Comparison of ENCODE assay signal across 14 cellular contexts in the genomic region with DNA sequence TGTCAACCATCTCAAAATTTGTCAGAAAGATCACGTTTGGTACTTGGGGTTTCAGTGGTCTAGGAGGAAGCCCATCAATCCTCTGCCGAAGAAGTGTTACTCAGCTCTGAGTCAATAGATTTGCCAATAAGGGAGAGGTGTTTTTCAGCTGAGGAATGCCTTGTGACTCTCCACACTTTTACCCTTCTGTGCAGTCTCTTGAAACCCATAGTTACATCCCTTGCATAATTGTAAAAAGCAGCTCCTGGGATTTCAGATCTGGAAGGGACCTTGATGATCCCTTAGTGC. TPM values are rescaled to one million over a fixed set of nuclear protein-coding genes. Genes with fewer than 3 reads are reported as not detected.
A peak's percentile ranks its signal among the peaks of the same experiment; 100 is the strongest.
DNase-seq lines count a peak whose midpoint lies in the region; ATAC-seq and TF ChIP-seq lines count a peak whose summit lies in the region.
"Had no signal": no experiment of that assay in that cellular context is flagged by ENCODE, and none has a peak within 500 bp of the region (broad histone marks: within the 10 kb centered on the region; RNA-seq: fewer than 3 reads in every experiment).

No MANE protein-coding gene starts in this region.

- peaks cover 3% of the 10 kb centered on the region for H3F3A ChIP-seq in smooth muscle cell (ENCODE audit: low read depth)

- WGBS in smooth muscle cell (ENCODE audit: low lambda C conversion rate): 37% methylated on average over 2 of the region's 2 CpGs
- WGBS in transverse colon (ENCODE audit: low coverage in 1 of 2), 2 donors: 50 to 62% methylated on average over 1 to 2 of the region's 2 CpGs

- H3K9me2 ChIP-seq in HCT116 (ENCODE audit: insufficient read depth): no peaks in the 10 kb centered on the region

- H2AFZ ChIP-seq in HCT116 (ENCODE audit: low read depth, low read length, poor library complexity, severe bottlenecking) (no peak overlapping the region), smooth muscle cell (ENCODE audit: low read depth) (no peak overlapping the region)

- RAD21 ChIA-PET in HCT116 (lab: Charles Lee; ENCODE audit: low non-redundant PET in 1 of 2, low total read pairs in 2 of 2, uncharacterized antibody in 2 of 2, unreplicated experiment in 2 of 2): interaction anchor here in 1 of 2 experiments (0.6 kb wide), 1 partner anchor 224 kb away, joined by 3 read pairs; no protein-coding TSS in a partner anchor

- TF ChIP-seq EP300 in transverse colon (IDR thresholded peaks at IDR 0.05; ENCODE audit: low read depth): no peak

- no peaks in the 10 kb centered on the region for H3K36me3 ChIP-seq in HCT116 (ENCODE audit: control insufficient read depth in 1 of 2, insufficient read depth in 2 of 2, low read length in 2 of 2)
- no peaks in the 10 kb centered on the region for H3K36me3 ChIP-seq in Panc1 (ENCODE audit: control insufficient read depth, insufficient read depth, low read length)
- no peaks in the 10 kb centered on the region for H3K36me3 ChIP-seq in smooth muscle cell (ENCODE audit: low read depth)
- no peaks in the 10 kb centered on the region for H3K36me3 ChIP-seq in transverse colon
- H3K36me3 ChIP-seq: HAP-1 had no signal

- BruUV-seq in HCT116 (replicated peaks; lab: Mats Ljungman, UMichigan) (no TSS peak), Panc1 (replicated peaks; lab: Mats Ljungman, UMichigan) (no TSS peak)

- no peak for TF ChIP-seq RAD21 in HCT116 (IDR thresholded peaks at IDR 0.05; ENCODE audit: low read depth)

- in situ Hi-C loops in Panc1 (cut with HindIII; ENCODE audit: low pct_unique_long_range_greater_than_20kb, low sequenced_read_pairs) (no loop called here), transverse colon (cut with MboI; ENCODE audit: low pct_ligation_motif_present in 1 of 4, low pct_unique_long_range_greater_than_20kb in 1 of 4, low sequenced_read_pairs in 3 of 4) (no loop called here)

- CTCF ChIA-PET in HCT116 (lab: Charles Lee): no interaction called here
- CTCF ChIA-PET in Panc1 (lab: Charles Lee): no interaction called here

- H3K27me3 ChIP-seq in HCT116 (ENCODE audit: insufficient read depth, low read length) (no peaks in the 10 kb centered on the region), Panc1 (ENCODE audit: control insufficient read depth, insufficient read depth, low read length) (no peaks in the 10 kb centered on the region), smooth muscle cell (ENCODE audit: low read depth) (no peaks in the 10 kb centered on the region), transverse colon (no peaks in the 10 kb centered on the region)
- H3K27me3 ChIP-seq: stomach had no signal

- H3K9ac ChIP-seq in HCT116 (ENCODE audit: low read length) (peak overlapping the region; percentile 26), smooth muscle cell (ENCODE audit: low read depth) (peak overlapping the region; percentile 58)

- DNase-seq in HCT116 (ENCODE audit: low read depth, low spot score): peak; percentile 66
- DNase-seq in Panc1 (ENCODE audit: low read depth, low spot score): peak; percentile 64
- DNase-seq in epithelial cell of prostate (ENCODE audit: low read depth, low spot score): peak; percentile 54
- DNase-seq in smooth muscle cell (lab: John Stamatoyannopoulos, UW; ENCODE audit: unreplicated experiment): no peak
- no peak for DNase-seq in Kasumi-1 (lab: John Stamatoyannopoulos, UW)
- DNase-seq in NCI-H1105 (lab: John Stamatoyannopoulos, UW): no peak
- DNase-seq in transverse colon: no peak
- DNase-seq: activated CD4-positive, alpha-beta memory T cell treated with anti-CD3 and anti-CD28 coated beads for 36 hours; DMS79 treated with DMSO at 0.1 percent for 48 hours; NCI-H2029 treated with DMSO at 0.1 percent for 48 hours; SHP77; stimulated activated CD4-positive, alpha-beta T cell treated with anti-CD3 and anti-CD28 coated beads, Interleukin-15, amount 100 ng/mL, for 24 hours; stomach had no signal

- intact Hi-C loops in HCT116 (cut with micrococcal nuclease): loop anchor here (10.0 kb wide), 1 partner anchor 244 kb away; a partner anchor contains a TSS
- intact Hi-C loops in Panc1 (cut with micrococcal nuclease; ENCODE audit: unreplicated experiment): no loop called here
- intact Hi-C loops in transverse colon (cut with DNase I; ENCODE audit: low total_unique reads): no loop called here

- H4K20me1 ChIP-seq in HCT116 (ENCODE audit: insufficient read depth): 0 out of 2 replicates have a peak, but pooled peaks cover 4% of the 10 kb centered on the region
- peaks cover 51% of the 10 kb centered on the region for H4K20me1 ChIP-seq in smooth muscle cell (ENCODE audit: low read depth)

- H3K9me3 ChIP-seq in HCT116 (ENCODE audit: control insufficient read depth in 1 of 2, insufficient read depth in 1 of 2, low read depth in 1 of 2, low read length in 2 of 2) (no peaks in the 10 kb centered on the region), Panc1 (ENCODE audit: control insufficient read depth, insufficient read depth, low read depth, low read length) (no peaks in the 10 kb centered on the region), smooth muscle cell (replicated peaks; ENCODE audit: low read depth) (no peaks in the 10 kb centered on the region), transverse colon (no peaks in the 10 kb centered on the region)
- H3K9me3 ChIP-seq: HAP-1, stomach had no signal

- TF ChIP-seq CTCF in HCT116 (IDR thresholded peaks at IDR 0.05 in 2 of 3, conservative IDR thresholded peaks at IDR 0.05 in 1 of 3; ENCODE audit: borderline replicate concordance in 1 of 3, insufficient read depth in 1 of 3, low read depth in 2 of 3, low read length in 2 of 3): no peak
- no peak for TF ChIP-seq CTCF in Panc1 (IDR thresholded peaks at IDR 0.05)
- no peak for TF ChIP-seq CTCF in smooth muscle cell (IDR thresholded peaks at IDR 0.05; ENCODE audit: borderline replicate concordance, insufficient read depth, poor library complexity, severe bottlenecking)
- TF ChIP-seq CTCF in transverse colon (IDR thresholded peaks at IDR 0.05): no peak

- TF ChIP-seq POLR2A in HCT116 (IDR thresholded peaks at IDR 0.05; ENCODE audit: borderline replicate concordance, extremely low read depth, insufficient read depth, insufficient read length): no peak
- TF ChIP-seq POLR2A in transverse colon (IDR thresholded peaks at IDR 0.05): no peak

- ATAC-seq in HCT116: peak; percentile 70
- peak; percentile 67 for ATAC-seq in Panc1

- H3K79me2 ChIP-seq in HCT116 (ENCODE audit: insufficient read depth, low read length) (no peaks in the 10 kb centered on the region), smooth muscle cell (ENCODE audit: low read depth) (no peaks in the 10 kb centered on the region)

- peak overlapping the region; percentile 70 for H3K4me2 ChIP-seq in HCT116 (ENCODE audit: low read length)
- H3K4me2 ChIP-seq in smooth muscle cell: peak overlapping the region; percentile 62

- POLR2A ChIA-PET in HCT116 (lab: Charles Lee): no interaction called here
- POLR2A ChIA-PET in Panc1 (lab: Charles Lee): no interaction called here

- H3K4me1 ChIP-seq in HCT116 (ENCODE audit: control insufficient read depth in 1 of 2, insufficient read depth in 2 of 2, low read length in 2 of 2) (peaks cover 32 to 66% of the 10 kb centered on the region in 2 experiments), Panc1 (ENCODE audit: control insufficient read depth, insufficient read depth, low read length) (peaks cover 7% of the 10 kb centered on the region), smooth muscle cell (ENCODE audit: low read depth) (peaks cover 13% of the 10 kb centered on the region), transverse colon (no peaks in the 10 kb centered on the region)

- H3K4me3 ChIP-seq in HCT116 (replicated peaks in 1 of 2; ENCODE audit: low read depth in 1 of 2, low read length in 2 of 2): peak overlapping the region in 1 of 2 experiments; percentile 29; a peak in 2 of 4 replicates
- no peak overlapping the region for H3K4me3 ChIP-seq in Panc1 (ENCODE audit: low read depth in 2 of 2, low read length in 2 of 2)
- no peak overlapping the region for H3K4me3 ChIP-seq in smooth muscle cell
- no peak overlapping the region for H3K4me3 ChIP-seq in transverse colon
- H3K4me3 ChIP-seq: HAP-1, stomach had no signal

- H3K27ac ChIP-seq in HCT116 (ENCODE audit: low read depth, low read length): peak overlapping the region; percentile 51; the same call in 1 of the 2 replicates
- H3K27ac ChIP-seq in Panc1 (ENCODE audit: low read length): no peak overlapping the region
- peak overlapping the region; percentile 88 for H3K27ac ChIP-seq in epithelial cell of prostate
- H3K27ac ChIP-seq in smooth muscle cell (ENCODE audit: low read depth): peak overlapping the region; percentile 84
- no peak overlapping the region for H3K27ac ChIP-seq in transverse colon
- H3K27ac ChIP-seq: stomach had no signal

TF ChIP-seq in HCT116, 20 proteins besides CTCF, POLR2A, EP300 and RAD21 (continues in another document):
- TF ChIP-seq, protein P1, sequence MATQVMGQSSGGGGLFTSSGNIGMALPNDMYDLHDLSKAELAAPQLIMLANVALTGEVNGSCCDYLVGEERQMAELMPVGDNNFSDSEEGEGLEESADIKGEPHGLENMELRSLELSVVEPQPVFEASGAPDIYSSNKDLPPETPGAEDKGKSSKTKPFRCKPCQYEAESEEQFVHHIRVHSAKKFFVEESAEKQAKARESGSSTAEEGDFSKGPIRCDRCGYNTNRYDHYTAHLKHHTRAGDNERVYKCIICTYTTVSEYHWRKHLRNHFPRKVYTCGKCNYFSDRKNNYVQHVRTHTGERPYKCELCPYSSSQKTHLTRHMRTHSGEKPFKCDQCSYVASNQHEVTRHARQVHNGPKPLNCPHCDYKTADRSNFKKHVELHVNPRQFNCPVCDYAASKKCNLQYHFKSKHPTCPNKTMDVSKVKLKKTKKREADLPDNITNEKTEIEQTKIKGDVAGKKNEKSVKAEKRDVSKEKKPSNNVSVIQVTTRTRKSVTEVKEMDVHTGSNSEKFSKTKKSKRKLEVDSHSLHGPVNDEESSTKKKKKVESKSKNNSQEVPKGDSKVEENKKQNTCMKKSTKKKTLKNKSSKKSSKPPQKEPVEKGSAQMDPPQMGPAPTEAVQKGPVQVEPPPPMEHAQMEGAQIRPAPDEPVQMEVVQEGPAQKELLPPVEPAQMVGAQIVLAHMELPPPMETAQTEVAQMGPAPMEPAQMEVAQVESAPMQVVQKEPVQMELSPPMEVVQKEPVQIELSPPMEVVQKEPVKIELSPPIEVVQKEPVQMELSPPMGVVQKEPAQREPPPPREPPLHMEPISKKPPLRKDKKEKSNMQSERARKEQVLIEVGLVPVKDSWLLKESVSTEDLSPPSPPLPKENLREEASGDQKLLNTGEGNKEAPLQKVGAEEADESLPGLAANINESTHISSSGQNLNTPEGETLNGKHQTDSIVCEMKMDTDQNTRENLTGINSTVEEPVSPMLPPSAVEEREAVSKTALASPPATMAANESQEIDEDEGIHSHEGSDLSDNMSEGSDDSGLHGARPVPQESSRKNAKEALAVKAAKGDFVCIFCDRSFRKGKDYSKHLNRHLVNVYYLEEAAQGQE (IDR thresholded peaks at IDR 0.05; ENCODE audit: low read depth): no peak
- TF ChIP-seq CBX3 (IDR thresholded peaks at IDR 0.05; ENCODE audit: low read depth): 0 out of 2 replicates have a peak, but pooled peaks have one; percentile 13
- TF ChIP-seq SRF (IDR thresholded peaks at IDR 0.05; ENCODE audit: low read depth): no peak

RNA-seq across cellular contexts. Expression of a gene that starts 47.5 kb away (rescaled TPM):
- not detected for total RNA-seq in HCT116 (2021; ENCODE audit: unreplicated experiment)
- polyA plus RNA-seq in HCT116 (2012): 0.04 and 0.09 TPM in 2 replicates
- not detected for total RNA-seq in Panc1 (2021; ENCODE audit: unreplicated experiment)
- not detected for polyA plus RNA-seq in Panc1 (2012; ENCODE audit: insufficient read length)
- total RNA-seq in smooth muscle cell: 0.09 TPM in 1 of 2 replicates, not detected in the other
- polyA plus RNA-seq in smooth muscle cell: 0.15 and 0.93 TPM in 2 replicates
- under 1 TPM in 1 of 4 donors, not detected in 3; 0.27 TPM for total RNA-seq in transverse colon
- total RNA-seq: activated CD4-positive, alpha-beta memory T cell treated with anti-CD3 and anti-CD28 coated beads for 36 hours had no signal

Comparison
In these comparisons a context has a peak if more than half of its experiments do, and no peak if none do; other contexts are left out.
1. DNase-seq: peak in HCT116 (single experiment), Panc1 (single experiment) and epithelial cell of prostate (single experiment); none in smooth muscle cell (single experiment), Kasumi-1 (0 of 2), NCI-H1105 (single experiment) and transverse colon (single experiment).
2. H3K27ac ChIP-seq: peak in HCT116 (single experiment), epithelial cell of prostate (single experiment) and smooth muscle cell (single experiment); none in Panc1 (single experiment) and transverse colon (0 of 4).